In genomic region chr2:75317801-75318200, GRCh38 we compare ENCODE assay signal across 30 cellular contexts.
"Had no signal": no experiment of that assay in that cellular context is flagged by ENCODE, and none has a peak within 500 bp of the region (broad histone marks: within the 10 kb centered on the region; RNA-seq: fewer than 3 reads in every experiment).

No MANE protein-coding gene starts in this region.

- FAIRE-seq: astrocyte, bronchial epithelial cell, TTC549 had no signal

- H3K27me3 ChIP-seq: brain microvascular endothelial cell, esophagus squamous epithelium, gastroesophageal sphincter, heart right ventricle had no signal

- H3K9me3 ChIP-seq: esophagus squamous epithelium, gastroesophageal sphincter, heart right ventricle had no signal

- DNase-seq: activated CD4-positive, alpha-beta memory T cell treated with anti-CD3 and anti-CD28 coated beads, Interleukin-2, amount 10 ng/mL, durations not matched to agents 7 days and 5 days; activated CD4-positive, alpha-beta T cell treated with anti-CD3 and anti-CD28 coated beads for 1 hour; activated CD4-positive, alpha-beta T cell treated with anti-CD3 and anti-CD28 coated beads for 4 hours; activated CD4-positive, alpha-beta T cell treated with anti-CD3 and anti-CD28 coated beads, Interleukin-2, amount 10 ng/mL, durations not matched to agents 7 days and 5 days; activated CD4-positive, alpha-beta T cell treated with anti-CD3 and anti-CD28 coated beads, Interleukin-2, amount 50 U/mL, for 4 hours; activated CD8-positive, alpha-beta memory T cell treated with anti-CD3 and anti-CD28 coated beads, Interleukin-2, amount 50 U/mL, for 48 hours; activated gamma-delta T cell; activated naive CD4-positive, alpha-beta T cell; activated naive CD4-positive, alpha-beta T cell treated with anti-CD3 and anti-CD28 coated beads, Interleukin-2, amount 10 ng/mL, durations not matched to agents 7 days and 5 days; activated naive CD8-positive, alpha-beta T cell treated with anti-CD3 and anti-CD28 coated beads, Interleukin-2, amount 10 ng/mL, durations not matched to agents 7 days and 5 days; activated T-cell treated with anti-CD3 and anti-CD28 coated beads for 4 hours; activated T-cell treated with anti-CD3 and anti-CD28 coated beads, Interleukin-2, amount 50 U/mL, for 24 hours; activated T-cell treated with anti-CD3 and anti-CD28 coated beads, Interleukin-2, amount 50 U/mL, for 72 hours; amniotic stem cell; anterior cingulate cortex; brain microvascular endothelial cell; cortex of kidney; dermis blood vessel endothelial cell; effector CD4-positive, alpha-beta T cell; effector memory CD8-positive, alpha-beta T cell; erythroblast; esophagus squamous epithelium; foreskin melanocyte; heart right ventricle; T-helper 2 cell had no signal

- H3K4me3 ChIP-seq: esophagus squamous epithelium, gastroesophageal sphincter, heart right ventricle had no signal

- H3K4me1 ChIP-seq: esophagus squamous epithelium, gastroesophageal sphincter, heart right ventricle had no signal

- H3K27ac ChIP-seq: brain microvascular endothelial cell, esophagus squamous epithelium, gastroesophageal sphincter, heart right ventricle, VCaP had no signal

- H3K36me3 ChIP-seq: brain microvascular endothelial cell, esophagus squamous epithelium, gastroesophageal sphincter, heart right ventricle had no signal
